ENCODE assay signal across 9 cellular contexts in genomic region chrX:42140320-42140719, GRCh38.
"Had no signal": no experiment of that assay in that cellular context is flagged by ENCODE, and none has a peak within 500 bp of the region (broad histone marks: within the 10 kb centered on the region; RNA-seq: fewer than 3 reads in every experiment).

No MANE protein-coding gene starts in this region.

- H3K36me3 ChIP-seq: HAP-1 had no signal

- DNase-seq: GM23248, GOT3, H7, KBM-7 had no signal

- H3K4me3 ChIP-seq: GM23248, HAP-1 had no signal

- H3K27ac Mint-ChIP-seq: IgD-negative memory B cell had no signal

- H3K4me1 ChIP-seq: HAP-1 had no signal

- FAIRE-seq: HepG2 had no signal

- H3K9ac ChIP-seq: GM23248 had no signal

- H3K36me3 Mint-ChIP-seq: IgD-negative memory B cell had no signal

- H3K4me3 Mint-ChIP-seq: IgD-negative memory B cell had no signal

- H3K9me3 ChIP-seq: HAP-1 had no signal

- H3K27ac ChIP-seq: GM23248, HL-60 had no signal

- H2AFZ ChIP-seq: GM23248 had no signal

- ATAC-seq: HCT116, HepG2 had no signal
